In the genomic region with DNA sequence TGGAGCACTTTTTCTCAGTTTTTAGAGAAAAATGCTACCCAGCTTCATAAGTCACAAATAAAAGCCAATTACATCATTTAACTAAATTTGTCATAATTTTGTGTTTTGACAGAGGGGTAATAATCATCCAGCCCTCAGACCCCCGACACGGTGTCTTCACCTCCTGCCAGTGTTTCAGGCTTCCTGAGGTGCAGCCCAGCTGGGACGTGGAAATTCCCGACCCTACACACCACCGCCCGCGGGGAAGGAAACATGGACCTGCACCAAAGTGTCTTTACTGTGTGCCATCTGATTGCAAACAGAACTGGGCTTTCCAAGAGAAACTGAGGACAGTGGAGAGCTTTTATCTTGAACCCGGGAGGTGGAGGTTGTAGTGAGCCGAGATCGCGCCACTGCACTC, we compare ENCODE assay signal across 1 cellular context.
TF ChIP-seq lines count a peak whose summit lies in the region.

No MANE protein-coding gene starts in this region.

TF ChIP-seq in H1, 55 proteins besides CTCF, POLR2A, EP300 and RAD21:
- TF ChIP-seq CEBPB (IDR thresholded peaks at IDR 0.05; ENCODE audit: low read depth, low read length) (no peak), PHF8 (conservative IDR thresholded peaks at IDR 0.05; ENCODE audit: low read depth, low read length) (no peak), SIN3A (conservative IDR thresholded peaks at IDR 0.05 in 1 of 2, IDR thresholded peaks at IDR 0.05 in 1 of 2; ENCODE audit: low read depth in 1 of 2, low read length in 2 of 2) (no peak), YY1 (IDR thresholded peaks at IDR 0.05; ENCODE audit: low read depth, low read length) (no peak), SIX5 (IDR thresholded peaks at IDR 0.05; ENCODE audit: low read depth, low read length) (no peak), TBP (IDR thresholded peaks at IDR 0.05; ENCODE audit: low read depth, low read length) (no peak), CBX8 (IDR thresholded peaks at IDR 0.05; ENCODE audit: borderline replicate concordance, low read depth, low read length) (no peak), KDM5A (IDR thresholded peaks at IDR 0.05; ENCODE audit: low read length) (no peak), EGR1 (IDR thresholded peaks at IDR 0.05; ENCODE audit: borderline replicate concordance, low read depth, low read length) (no peak)
TF ChIP-seq in H1: peak in this region for 0.
